Comparison of ENCODE assay signal across 9 cellular contexts in genomic region chr9:93108301-93109041, GRCh38. TPM values are rescaled to one million over a fixed set of nuclear protein-coding genes. Genes with fewer than 3 reads are reported as not detected.
A peak's percentile ranks its signal among the peaks of the same experiment; 100 is the strongest.
DNase-seq lines count a peak whose midpoint lies in the region; ATAC-seq and TF ChIP-seq lines count a peak whose summit lies in the region.
"Had no signal": no experiment of that assay in that cellular context is flagged by ENCODE, and none has a peak within 500 bp of the region (broad histone marks: within the 10 kb centered on the region; RNA-seq: fewer than 3 reads in every experiment).

No MANE protein-coding gene starts in this region.

- no peak for TF ChIP-seq POLR2A in right lobe of liver (IDR thresholded peaks at IDR 0.05)

- H3K27me3 ChIP-seq in right lobe of liver (no peaks in the 10 kb centered on the region), aorta (ENCODE audit: control insufficient read depth in 1 of 2, insufficient read depth in 2 of 2, low read length in 1 of 2) (no peaks in the 10 kb centered on the region)

- DNase-seq in stimulated activated naive CD4-positive, alpha-beta T cell treated with Interleukin-2 at 50 U/mL for 16 hours (lab: John Stamatoyannopoulos, UW), result peak; percentile 49
- no peak for DNase-seq in stimulated activated naive CD4-positive, alpha-beta T cell (lab: John Stamatoyannopoulos, UW)
- DNase-seq in activated T-cell treated with anti-CD3 and anti-CD28 coated beads, Interleukin-2, amount 50 U/mL, for 48 hours, result peak; percentile 63 to 77
- peak; percentile 26 to 54 (median 49) for DNase-seq in right lobe of liver
- DNase-seq in aorta, result peak; percentile 48 to 75
- no peak for DNase-seq in KBM-7
- no peak for DNase-seq in Kasumi-1 (lab: John Stamatoyannopoulos, UW)

- H3K9me3 ChIP-seq in right lobe of liver, result no peaks in the 10 kb centered on the region
- no peaks in the 10 kb centered on the region for H3K9me3 ChIP-seq in aorta (ENCODE audit: control insufficient read depth, low read length)

- H3K4me3 ChIP-seq in right lobe of liver, result no peak overlapping the region
- no peak overlapping the region for H3K4me3 ChIP-seq in aorta (ENCODE audit: low read length in 2 of 2)

- no peaks in the 10 kb centered on the region for H3K4me1 ChIP-seq in right lobe of liver
- H3K4me1 ChIP-seq in aorta (ENCODE audit: control insufficient read depth in 1 of 2, insufficient read depth in 2 of 2, low read length in 2 of 2), result no peaks in the 10 kb centered on the region

- no peak for ATAC-seq in right lobe of liver
- no peak for ATAC-seq in aorta (ENCODE audit: low FRiP score)
- ATAC-seq in HG03135 (IDR thresholded peaks at IDR 0.05; ENCODE audit: unreplicated experiment), result no peak

- in situ Hi-C loops in KBM-7 (cut with MboI; ENCODE audit: low pct_unique_long_range_greater_than_20kb, low sequenced_read_pairs), result no loop called here

- peaks cover 0 to 5% (median 0%) of the 10 kb centered on the region in 4 donors for H3K36me3 ChIP-seq in right lobe of liver
- H3K36me3 ChIP-seq in aorta (ENCODE audit: control insufficient read depth in 1 of 2, insufficient read depth in 2 of 2, low read length in 1 of 2), result peaks cover 0 to 5% of the 10 kb centered on the region in 2 donors

- TF ChIP-seq CTCF in right lobe of liver (IDR thresholded peaks at IDR 0.05), result no peak

- 64% methylated on average over 3 of the region's 14 CpGs for WGBS in right lobe of liver (ENCODE audit: insufficient coverage, low coverage, low lambda C conversion rate, missing lambda C conversion rate)
- 87 to 91% methylated on average over 14 of the region's 14 CpGs for WGBS in aorta, 2 donors

- H3K27ac ChIP-seq in right lobe of liver (no peak overlapping the region), aorta (ENCODE audit: low read depth in 1 of 2, low read length in 2 of 2) (no peak overlapping the region)
- H3K27ac ChIP-seq: KMS-11 had no signal

- intact Hi-C loops in right lobe of liver (cut with DNase I) (no loop called here), aorta (cut with DNase I) (loop anchor here in 1 of 2 donors (2.0 kb wide), 1 partner anchor 196 kb away; no protein-coding TSS in a partner anchor)

RNA-seq across cellular contexts. Expression of gene CARD19, which starts 12.5 kb away (rescaled TPM):
- total RNA-seq in right lobe of liver, result 10 to 100 TPM in 3 of 6 experiments, 1 to 10 TPM in 3; 6.3 to 31.7 (median 12.1) TPM
- 10 to 100 TPM; 47.7 to 50.5 TPM for total RNA-seq in aorta
- 10 to 100 TPM; 80.1 to 92.3 TPM for polyA plus RNA-seq in aorta

RNA-seq across cellular contexts. Expression of gene NINJ1, which starts 25.6 kb away (rescaled TPM):
- total RNA-seq in right lobe of liver (100 to 1,000 TPM in 1 of 6 experiments, 10 to 100 TPM in 5; 35.6 to 103 (median 65.1) TPM), aorta (10 to 100 TPM; 66.8 to 80.3 TPM)
- polyA plus RNA-seq in aorta, result 100 to 1,000 TPM in 1 of 2 donors, 10 to 100 TPM in 1; 46.7 to 113 TPM

RNA-seq across cellular contexts. Expression of gene SUSD3, which starts 50.0 kb away (rescaled TPM):
- 10 to 100 TPM in 4 of 6 experiments, 1 to 10 TPM in 2; 6.5 to 51.5 (median 31.2) TPM for total RNA-seq in right lobe of liver
- total RNA-seq in aorta, result 10 to 100 TPM in 1 of 2 donors, 1 to 10 TPM in 1; 3.8 to 10.3 TPM
- 1 to 10 TPM; 2.6 to 5.0 TPM for polyA plus RNA-seq in aorta

Comparison
In these comparisons a context has a peak if more than half of its experiments do, and no peak if none do; other contexts are left out.
1. DNase-seq: peak in stimulated activated naive CD4-positive, alpha-beta T cell treated with Interleukin-2 at 50 U/mL for 16 hours (single experiment), activated T-cell treated with anti-CD3 and anti-CD28 coated beads, Interleukin-2, amount 50 U/mL, for 48 hours (2 of 2), right lobe of liver (3 of 3) and aorta (2 of 2); none in stimulated activated naive CD4-positive, alpha-beta T cell (0 of 6), KBM-7 (single experiment) and Kasumi-1 (0 of 2).